In the genomic region with DNA sequence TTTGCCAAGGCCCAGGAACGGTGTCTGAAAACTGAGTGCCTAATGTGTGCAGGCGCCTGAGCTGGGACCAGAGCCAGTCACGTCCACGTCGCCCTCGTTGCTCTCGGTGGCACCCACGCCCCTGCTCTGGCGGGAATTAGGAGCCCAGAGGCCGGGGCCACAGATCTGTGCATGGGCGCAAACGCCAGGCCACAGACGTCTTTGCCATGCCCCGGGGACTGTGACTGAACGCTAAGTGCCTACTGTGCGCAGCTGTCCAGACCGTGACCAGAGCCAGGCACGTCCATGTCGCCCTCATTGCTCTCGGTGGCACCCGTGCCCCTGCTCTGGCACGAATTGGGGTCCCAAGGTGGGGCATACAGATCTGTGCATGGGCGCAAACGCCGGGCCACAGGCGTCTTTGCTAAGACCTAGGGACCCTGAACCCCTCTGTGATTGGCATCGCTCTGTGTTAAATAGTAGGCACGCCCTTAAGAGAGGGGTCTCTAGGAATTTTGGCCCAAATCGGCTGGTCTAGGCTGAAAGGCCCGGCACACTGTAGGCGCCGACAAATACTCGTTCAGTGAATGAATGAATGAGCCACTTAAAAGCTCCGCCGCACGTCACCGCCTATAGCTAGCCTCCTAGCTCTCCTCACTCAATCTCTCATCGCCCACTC, we compare ENCODE assay signal across 8 cellular contexts. TPM values are rescaled to one million over a fixed set of nuclear protein-coding genes. Genes with fewer than 3 reads are reported as not detected.
DNase-seq lines count a peak whose midpoint lies in the region; ATAC-seq and TF ChIP-seq lines count a peak whose summit lies in the region.

No MANE protein-coding gene starts in this region.

- H3K36me3 ChIP-seq in CD4-positive, alpha-beta memory T cell (ENCODE audit: insufficient read depth, low read length) = no peaks in the 10 kb centered on the region
- no peaks in the 10 kb centered on the region for H3K36me3 ChIP-seq in PC-3 (ENCODE audit: low read depth, low read length)
- peaks cover 1% of the 10 kb centered on the region for H3K36me3 ChIP-seq in neutrophil

- H3K9me2 ChIP-seq in PC-3 (replicated peaks; ENCODE audit: low read length) = no peaks in the 10 kb centered on the region

- intact Hi-C loops in CD4-positive, alpha-beta memory T cell (cut with micrococcal nuclease) = loop anchor here (1.0 to 10.0 kb wide), 14 partner anchors 9 to 343 kb away; partner anchors contain the start of genes ANKS3, CDIP1, CORO7 and DNAAF8
- intact Hi-C loops in PC-3 (cut with micrococcal nuclease) = no loop called here

- H3K4me2 ChIP-seq in PC-3 (ENCODE audit: low read length) = peak overlapping the region; percentile 97

- no peaks in the 10 kb centered on the region for H3K9me3 Mint-ChIP-seq in CD4-positive, alpha-beta memory T cell
- H3K9me3 Mint-ChIP-seq in endothelial cell (ENCODE audit: unreplicated experiment) = no peaks in the 10 kb centered on the region

- DNase-seq in CD4-positive, alpha-beta memory T cell = peak in 3 of 5 donors; percentile 7 to 53 (median 9)
- DNase-seq in PC-3 (no peak), endothelial cell (ENCODE audit: low spot score) (no peak), omental fat pad (ENCODE audit: low spot score) (no peak), OCI-M2 (lab: John Stamatoyannopoulos, UW; ENCODE audit: unreplicated experiment) (no peak)

- CTCF ChIA-PET in CD4-positive, alpha-beta memory T cell (lab: Charles Lee; ENCODE audit: partially characterized antibody) = interaction anchor here (0.6 to 2.3 kb wide), 8 partner anchors 9 to 119 kb away, joined by 3 to 11 read pairs (median 4); partner anchors contain the start of genes ANKS3, DNAAF8, MGRN1 and NUDT16L1
- CTCF ChIA-PET in PC-3 (lab: Charles Lee) = interaction anchor here (1.3 kb wide), 1 partner anchor 9 kb away, joined by 3 read pairs; the partner anchor contains the start of gene MGRN1

- H3K36me3 Mint-ChIP-seq in CD4-positive, alpha-beta memory T cell = peaks cover 0 to 7% of the 10 kb centered on the region in 2 donors
- no peaks in the 10 kb centered on the region for H3K36me3 Mint-ChIP-seq in endothelial cell (ENCODE audit: low read depth, unreplicated experiment)

- ATAC-seq in PC-3 (no peak), HG02798 (IDR thresholded peaks at IDR 0.05; ENCODE audit: poor library complexity, unreplicated experiment) (no peak), omental fat pad (ENCODE audit: low FRiP score) (no peak), GM18511 (IDR thresholded peaks at IDR 0.05; ENCODE audit: unreplicated experiment) (no peak)

- no peaks in the 10 kb centered on the region for H3K27me3 Mint-ChIP-seq in CD4-positive, alpha-beta memory T cell
- H3K27me3 Mint-ChIP-seq in endothelial cell (ENCODE audit: unreplicated experiment) = peaks cover 7% of the 10 kb centered on the region

- H3K4me3 ChIP-seq in CD4-positive, alpha-beta memory T cell (ENCODE audit: low read length in 2 of 2) = peak overlapping the region; percentile 49 to 66
- H3K4me3 ChIP-seq in PC-3 (ENCODE audit: low read length) = peak overlapping the region; percentile 34; the same call in 1 of the 2 replicates
- peak overlapping the region; percentile 75 to 76 for H3K4me3 ChIP-seq in neutrophil (ENCODE audit: low read depth in 1 of 2, low read length in 1 of 2)

- BruUV-seq in PC-3 (replicated peaks; lab: Mats Ljungman, UMichigan) = no TSS peak

- peak overlapping the region; percentile 95 to 100 (median 98) for H3K27ac Mint-ChIP-seq in CD4-positive, alpha-beta memory T cell
- H3K27ac Mint-ChIP-seq in endothelial cell (ENCODE audit: unreplicated experiment) = peak overlapping the region; percentile 99

- H3K9me3 ChIP-seq in CD4-positive, alpha-beta memory T cell (ENCODE audit: control insufficient read depth in 1 of 2, low read length in 2 of 2) = no peaks in the 10 kb centered on the region
- H3K9me3 ChIP-seq in PC-3 (ENCODE audit: low read length) (no peaks in the 10 kb centered on the region), neutrophil (no peaks in the 10 kb centered on the region)

- no peaks in the 10 kb centered on the region for H3F3A ChIP-seq in PC-3 (ENCODE audit: low read length, unreplicated experiment)

- H4K20me1 ChIP-seq in PC-3 (ENCODE audit: low read length) = peaks cover 13% of the 10 kb centered on the region

- peak overlapping the region; percentile 91 to 97 (median 94) for H3K4me3 Mint-ChIP-seq in CD4-positive, alpha-beta memory T cell
- peak overlapping the region; percentile 88 for H3K4me3 Mint-ChIP-seq in endothelial cell (ENCODE audit: unreplicated experiment)

- H3K9ac ChIP-seq in PC-3 (ENCODE audit: low read length) = peak overlapping the region; percentile 84

- no peaks in the 10 kb centered on the region for H3K27me3 ChIP-seq in CD4-positive, alpha-beta memory T cell (ENCODE audit: insufficient read depth, low read length)
- H3K27me3 ChIP-seq in PC-3 (ENCODE audit: low read length) (no peaks in the 10 kb centered on the region), neutrophil (no peaks in the 10 kb centered on the region)

- H3K4me1 ChIP-seq in CD4-positive, alpha-beta memory T cell (ENCODE audit: insufficient read depth, low read length) = peaks cover 43% of the 10 kb centered on the region
- H3K4me1 ChIP-seq in PC-3 (ENCODE audit: insufficient read depth, low read length) (peaks cover 14% of the 10 kb centered on the region), neutrophil (ENCODE audit: control insufficient read depth in 1 of 2, insufficient read depth in 1 of 2, low read depth in 1 of 2, low read length in 1 of 2) (peaks cover 50 to 53% of the 10 kb centered on the region in 2 experiments)

- H3K4me1 Mint-ChIP-seq in CD4-positive, alpha-beta memory T cell = peaks cover 5 to 41% (median 25%) of the 10 kb centered on the region in 4 donors
- H3K4me1 Mint-ChIP-seq in endothelial cell (ENCODE audit: unreplicated experiment) = peaks cover 9% of the 10 kb centered on the region

- TF ChIP-seq CTCF in PC-3 (conservative IDR thresholded peaks at IDR 0.05; ENCODE audit: low read depth, low read length) (no peak), endothelial cell (IDR thresholded peaks at IDR 0.05; ENCODE audit: unreplicated experiment) (no peak), neutrophil (IDR thresholded peaks at IDR 0.05) (no peak), omental fat pad (IDR thresholded peaks at IDR 0.05) (no peak)

- POLR2A ChIA-PET in CD4-positive, alpha-beta memory T cell (lab: Charles Lee; ENCODE audit: partially characterized antibody) = interaction anchor here (0.8 to 4.6 kb wide), 21 partner anchors 8 to 1158 kb away, joined by 3 to 51 read pairs (median 8); partner anchors contain the start of genes ANKS3, CDIP1, CORO7 and DNAAF8
- POLR2A ChIA-PET in PC-3 (lab: Charles Lee; ENCODE audit: unreplicated experiment) = interaction anchor here (0.6 kb wide), 2 partner anchors 187 to 437 kb away, joined by 4 read pairs; no protein-coding TSS in a partner anchor

- H3K79me2 ChIP-seq in PC-3 (ENCODE audit: low read length) = peaks cover 42% of the 10 kb centered on the region

- H3K27ac ChIP-seq in CD4-positive, alpha-beta memory T cell (ENCODE audit: low read depth, low read length) = peak overlapping the region; percentile 79
- H3K27ac ChIP-seq in PC-3 (ENCODE audit: low read length) = peak overlapping the region; percentile 45; the same call in 1 of the 2 replicates
- peak overlapping the region; percentile 93 for H3K27ac ChIP-seq in neutrophil

- H2AFZ ChIP-seq in PC-3 (ENCODE audit: low read length) = peak overlapping the region; percentile 89

RNA-seq across cellular contexts. Expression of gene UBALD1, which starts 0.8 kb away (rescaled TPM):
- total RNA-seq in CD4-positive, alpha-beta memory T cell = 10 to 100 TPM; 30.1 to 41.0 TPM
- 1 to 10 TPM; 2.4 to 4.8 TPM for polyA plus RNA-seq in CD4-positive, alpha-beta memory T cell
- total RNA-seq in PC-3 (2014; rRNA removed) (24.6 and 28.2 TPM in 2 replicates), endothelial cell (ENCODE audit: unreplicated experiment) (31.0 TPM), omental fat pad (10 to 100 TPM in 1 of 4 donors, 1 to 10 TPM in 3; 5.5 to 16.3 (median 6.7) TPM)

RNA-seq across cellular contexts. Expression of gene MGRN1, which starts 9.1 kb away (rescaled TPM):
- total RNA-seq in CD4-positive, alpha-beta memory T cell = 10 to 100 TPM; 62.2 to 64.1 TPM
- 1 to 10 TPM; 1.2 to 7.7 TPM for polyA plus RNA-seq in CD4-positive, alpha-beta memory T cell
- total RNA-seq in PC-3 (2014; rRNA removed) (22.7 and 38.2 TPM in 2 replicates), endothelial cell (ENCODE audit: unreplicated experiment) (82.5 TPM), omental fat pad (10 to 100 TPM; 26.4 to 51.8 (median 31.4) TPM)

RNA-seq across cellular contexts. Expression of gene C16orf96, which starts 59.4 kb away (rescaled TPM):
- under 1 TPM; 0.29 to 0.33 TPM for total RNA-seq in CD4-positive, alpha-beta memory T cell
- polyA plus RNA-seq in CD4-positive, alpha-beta memory T cell = not detected
- total RNA-seq in PC-3 (2014; rRNA removed) (not detected in 2 replicates), endothelial cell (ENCODE audit: unreplicated experiment) (0.54 TPM), omental fat pad (under 1 TPM in 2 of 4 donors, not detected in 2; 0.19 to 0.36 TPM)

Comparison
In these comparisons a context has a peak if more than half of its experiments do, and no peak if none do; other contexts are left out.
1. DNase-seq: peak in CD4-positive, alpha-beta memory T cell (3 of 5); none in PC-3 (single experiment), endothelial cell (single experiment), omental fat pad (single experiment) and OCI-M2 (single experiment).
2. Peak in every context shown above with its lines, with median percentiles within 50 percentile points of each other: H3K27ac ChIP-seq and H3K4me3 ChIP-seq.